ENCODE assay signal across 8 cellular contexts in genomic region chr4:4289575-4289929, GRCh38. TPM values are rescaled to one million over a fixed set of nuclear protein-coding genes. Genes with fewer than 3 reads are reported as not detected.
DNase-seq lines count a peak whose midpoint lies in the region; ATAC-seq and TF ChIP-seq lines count a peak whose summit lies in the region.

No MANE protein-coding gene starts in this region.

- peak overlapping the region; percentile 85 for H3K9ac ChIP-seq in skeletal muscle satellite cell (ENCODE audit: low read depth, low read length)

- H3K36me3 ChIP-seq in skeletal muscle satellite cell (ENCODE audit: insufficient read depth, low read length), result peaks cover 18% of the 10 kb centered on the region

- ATAC-seq in GM18517 (IDR thresholded peaks at IDR 0.05; ENCODE audit: unreplicated experiment) (peak; percentile 24), HG02642 (IDR thresholded peaks at IDR 0.05; ENCODE audit: poor library complexity, unreplicated experiment) (peak; percentile 16), SK-N-SH treated with all-trans-retinoic acid at 6 μM for 48 hours (peak; percentile 57)

- H3K4me3 ChIP-seq in skeletal muscle satellite cell (ENCODE audit: low read length), result peak overlapping the region; percentile 94

- no peaks in the 10 kb centered on the region for H3K36me3 Mint-ChIP-seq in glutamatergic neuron (ENCODE audit: unreplicated experiment)

- no peaks in the 10 kb centered on the region for H3K27me3 Mint-ChIP-seq in glutamatergic neuron (ENCODE audit: unreplicated experiment)

- H3K4me1 Mint-ChIP-seq in glutamatergic neuron (ENCODE audit: low read depth, unreplicated experiment), result peaks cover 5% of the 10 kb centered on the region

- no peaks in the 10 kb centered on the region for H3K27me3 ChIP-seq in skeletal muscle satellite cell (ENCODE audit: control insufficient read depth, insufficient read depth, low read length)

- peaks cover 4% of the 10 kb centered on the region for H3K9me3 Mint-ChIP-seq in glutamatergic neuron (ENCODE audit: unreplicated experiment)

- H3K27ac Mint-ChIP-seq in glutamatergic neuron (ENCODE audit: unreplicated experiment), result no peak overlapping the region

- peaks cover 22% of the 10 kb centered on the region for H3K4me1 ChIP-seq in skeletal muscle satellite cell (ENCODE audit: control insufficient read depth, insufficient read depth, low read length)

- peak; percentile 27 for DNase-seq in glutamatergic neuron
- no peak for DNase-seq in nucleus accumbens (lab: John Stamatoyannopoulos, UW)
- no peak for DNase-seq in UCSD-AML1 (lab: John Stamatoyannopoulos, UW; ENCODE audit: unreplicated experiment)
- no peak for DNase-seq in KG1 (lab: John Stamatoyannopoulos, UW)

- TF ChIP-seq CTCF in glutamatergic neuron (IDR thresholded peaks at IDR 0.05; ENCODE audit: partially characterized antibody, unreplicated experiment), result no peak

- H3K4me2 ChIP-seq in skeletal muscle satellite cell (ENCODE audit: low read length), result peak overlapping the region; percentile 80

- H3K4me3 Mint-ChIP-seq in glutamatergic neuron (ENCODE audit: unreplicated experiment), result peak overlapping the region; percentile 94

- H3K9me3 ChIP-seq in skeletal muscle satellite cell (replicated peaks; ENCODE audit: low read length), result no peaks in the 10 kb centered on the region

TF ChIP-seq in SK-N-SH treated with all-trans-retinoic acid at 6 μM for 48 hours, 23 proteins besides CTCF, POLR2A, EP300 and RAD21:
- TF ChIP-seq SNAI2 (CRISPR knock-in tag; IDR thresholded peaks at IDR 0.05) (no peak), PATZ1 (CRISPR knock-in tag; IDR thresholded peaks at IDR 0.05; ENCODE audit: borderline replicate concordance) (no peak), ZNF70 (CRISPR knock-in tag; IDR thresholded peaks at IDR 0.05) (no peak), RARB (CRISPR knock-in tag; IDR thresholded peaks at IDR 0.05) (no peak), ESRRG (CRISPR knock-in tag; IDR thresholded peaks at IDR 0.05) (no peak), BACH2 (CRISPR knock-in tag; IDR thresholded peaks at IDR 0.05; ENCODE audit: borderline replicate concordance) (no peak), CSDC2 (CRISPR knock-in tag; IDR thresholded peaks at IDR 0.05) (no peak), GLIS3 (CRISPR knock-in tag; IDR thresholded peaks at IDR 0.05) (no peak), PPARA (CRISPR knock-in tag; IDR thresholded peaks at IDR 0.05; ENCODE audit: borderline replicate concordance) (no peak), ZFP3 (CRISPR knock-in tag; IDR thresholded peaks at IDR 0.05) (no peak), CSRNP3 (CRISPR knock-in tag; IDR thresholded peaks at IDR 0.05) (no peak), OSR1 (CRISPR knock-in tag; IDR thresholded peaks at IDR 0.05) (no peak), CREB5 (CRISPR knock-in tag; IDR thresholded peaks at IDR 0.05; ENCODE audit: low read depth) (no peak), TSHZ2 (CRISPR knock-in tag; IDR thresholded peaks at IDR 0.05) (no peak), POU6F1 (CRISPR knock-in tag; IDR thresholded peaks at IDR 0.05; ENCODE audit: borderline replicate concordance, low read depth) (no peak)

RNA-seq across cellular contexts. Expression of gene LYAR, which starts 0.4 kb away (rescaled TPM):
- 7.4 TPM for total RNA-seq in glutamatergic neuron (ENCODE audit: unreplicated experiment)
- total RNA-seq in skeletal muscle satellite cell (2012; rRNA removed), result 19.2 and 28.6 TPM in 2 replicates

RNA-seq across cellular contexts. Expression of gene ZBTB49, which starts 0.5 kb away (rescaled TPM):
- total RNA-seq in glutamatergic neuron (ENCODE audit: unreplicated experiment), result 4.8 TPM
- 3.5 and 4.8 TPM in 2 replicates for total RNA-seq in skeletal muscle satellite cell (2012; rRNA removed)

RNA-seq across cellular contexts. Expression of gene TMEM128, which starts 41.5 kb away (rescaled TPM):
- total RNA-seq in glutamatergic neuron (ENCODE audit: unreplicated experiment), result 19.3 TPM
- 16.4 and 21.3 TPM in 2 replicates for total RNA-seq in skeletal muscle satellite cell (2012; rRNA removed)
